9 cellular contexts compared by ENCODE assay signal in genomic region chr11:134330611-134331564, GRCh38. TPM values are rescaled to one million over a fixed set of nuclear protein-coding genes. Genes with fewer than 3 reads are reported as not detected.
DNase-seq lines count a peak whose midpoint lies in the region; ATAC-seq and TF ChIP-seq lines count a peak whose summit lies in the region.
"Had no signal": no experiment of that assay in that cellular context is flagged by ENCODE, and none has a peak within 500 bp of the region (broad histone marks: within the 10 kb centered on the region; RNA-seq: fewer than 3 reads in every experiment).

No MANE protein-coding gene starts in this region.

- no peak overlapping the region for H3K14ac ChIP-seq in mesenchymal stem cell (ENCODE audit: low read length in 2 of 2)

- TF ChIP-seq CTCF in brain (conservative IDR thresholded peaks at IDR 0.05) (no peak), thoracic aorta (IDR thresholded peaks at IDR 0.05) (no peak), thyroid gland (IDR thresholded peaks at IDR 0.05) (no peak)

- H3K23ac ChIP-seq in mesenchymal stem cell (ENCODE audit: low read length in 2 of 2) = no peak overlapping the region

- no peak overlapping the region for H3K4ac ChIP-seq in mesenchymal stem cell (ENCODE audit: low read depth in 1 of 2, low read length in 2 of 2)

- H2BK12ac ChIP-seq in mesenchymal stem cell (ENCODE audit: low read length in 2 of 2) = no peak overlapping the region

- H4K8ac ChIP-seq in mesenchymal stem cell (ENCODE audit: low read length) = no peak overlapping the region

- H3K9ac ChIP-seq in mesenchymal stem cell (ENCODE audit: low read length) = no peak overlapping the region

- H2BK120ac ChIP-seq in mesenchymal stem cell (ENCODE audit: low read depth, low read length) = no peak overlapping the region

- H2BK5ac ChIP-seq in mesenchymal stem cell (ENCODE audit: low read depth, low read length, poor library complexity, severe bottlenecking) = no peak overlapping the region

- peak overlapping the region; percentile 40 to 55 for H3K4me3 ChIP-seq in mesenchymal stem cell (ENCODE audit: insufficient read depth in 1 of 2, low read depth in 1 of 2, low read length in 2 of 2)
- peak overlapping the region; percentile 75 for H3K4me3 ChIP-seq in thoracic aorta
- peak overlapping the region in 1 of 3 donors; percentile 28 for H3K4me3 ChIP-seq in thyroid gland (replicated peaks in 1 of 3)

- DNase-seq in activated T-cell treated with anti-CD3 and anti-CD28 coated beads, Interleukin-2, amount 50 U/mL, for 24 hours = no peak
- no peak for DNase-seq in activated T-cell treated with anti-CD3 and anti-CD28 coated beads, Interleukin-2, amount 50 U/mL, for 48 hours
- DNase-seq in mesenchymal stem cell (no peak), thoracic aorta (ENCODE audit: low spot score) (no peak), thyroid gland (no peak)

- peaks cover 24% of the 10 kb centered on the region for H3K4me1 Mint-ChIP-seq in activated T-cell treated with anti-CD3 and anti-CD28 coated beads, Interleukin-2, amount 50 U/mL, for 24 hours (ENCODE audit: low read depth)
- H3K4me1 Mint-ChIP-seq in brain = peaks cover 26% of the 10 kb centered on the region

- 50% methylated on average over 21 of the region's 25 CpGs for WGBS in mesenchymal stem cell
- WGBS in thyroid gland, 2 donors = 35 to 36% methylated on average over 25 of the region's 25 CpGs

- no peak overlapping the region for H3K18ac ChIP-seq in mesenchymal stem cell (ENCODE audit: low read depth in 1 of 2, low read length in 2 of 2)

- H2BK15ac ChIP-seq in mesenchymal stem cell (ENCODE audit: low read depth, poor library complexity, severe bottlenecking) = no peak overlapping the region

- no peaks in the 10 kb centered on the region for H3K36me3 Mint-ChIP-seq in activated T-cell treated with anti-CD3 and anti-CD28 coated beads, Interleukin-2, amount 50 U/mL, for 24 hours (ENCODE audit: low read depth)
- H3K36me3 Mint-ChIP-seq in brain = no peaks in the 10 kb centered on the region

- H3K27ac ChIP-seq in mesenchymal stem cell (ENCODE audit: low read length, poor library complexity, severe bottlenecking) (no peak overlapping the region), thoracic aorta (no peak overlapping the region), thyroid gland (no peak overlapping the region)
- H3K27ac ChIP-seq: neutrophil had no signal

- no peaks in the 10 kb centered on the region for H3K36me3 ChIP-seq in mesenchymal stem cell (ENCODE audit: control insufficient read depth in 1 of 2, insufficient read depth in 2 of 2, low read depth in 1 of 2, low read length in 2 of 2)
- H3K36me3 ChIP-seq in thoracic aorta = no peaks in the 10 kb centered on the region
- no peaks in the 10 kb centered on the region for H3K36me3 ChIP-seq in thyroid gland
- H3K36me3 ChIP-seq: neutrophil had no signal

- H3K9me3 Mint-ChIP-seq in activated T-cell treated with anti-CD3 and anti-CD28 coated beads, Interleukin-2, amount 50 U/mL, for 24 hours = no peaks in the 10 kb centered on the region
- H3K9me3 Mint-ChIP-seq in brain = peaks cover 0 to 4% (median 0%) of the 10 kb centered on the region in 5 experiments

- H3K27me3 ChIP-seq in mesenchymal stem cell (ENCODE audit: control insufficient read depth in 1 of 2, insufficient read depth in 1 of 2, low read length in 2 of 2) = peaks cover 36% of the 10 kb centered on the region in 2 experiments
- H3K27me3 ChIP-seq in thoracic aorta (replicated peaks; ENCODE audit: insufficient read depth) = no peaks in the 10 kb centered on the region
- H3K27me3 ChIP-seq in thyroid gland = no peaks in the 10 kb centered on the region

- peak overlapping the region; percentile 76 for H3K4me2 ChIP-seq in mesenchymal stem cell (ENCODE audit: low read length, poor library complexity, severe bottlenecking)

- H3K79me1 ChIP-seq in mesenchymal stem cell (replicated peaks; ENCODE audit: low read length, poor library complexity, severe bottlenecking) = no peaks in the 10 kb centered on the region

- H3K4me3 Mint-ChIP-seq in activated T-cell treated with anti-CD3 and anti-CD28 coated beads, Interleukin-2, amount 50 U/mL, for 24 hours = peak overlapping the region; percentile 83
- peak overlapping the region; percentile 88 to 94 (median 92) for H3K4me3 Mint-ChIP-seq in brain

- peaks cover 24% of the 10 kb centered on the region for H3K27me3 Mint-ChIP-seq in activated T-cell treated with anti-CD3 and anti-CD28 coated beads, Interleukin-2, amount 50 U/mL, for 24 hours
- peaks cover 24% of the 10 kb centered on the region for H3K27me3 Mint-ChIP-seq in brain

- no peak overlapping the region for H3K27ac Mint-ChIP-seq in activated T-cell treated with anti-CD3 and anti-CD28 coated beads, Interleukin-2, amount 50 U/mL, for 24 hours
- peak overlapping the region in 2 of 5 experiments; percentile 31 to 75 for H3K27ac Mint-ChIP-seq in brain

- H2AFZ ChIP-seq in mesenchymal stem cell (ENCODE audit: low read depth, low read length) = no peak overlapping the region

- no peak overlapping the region for H2AK5ac ChIP-seq in mesenchymal stem cell (ENCODE audit: low read length, severe bottlenecking)

- ATAC-seq in thoracic aorta (ENCODE audit: insufficient number of reproducible peaks, low FRiP score, low read depth) = no peak
- no peak for ATAC-seq in GM21717 (IDR thresholded peaks at IDR 0.05; ENCODE audit: unreplicated experiment)
- no peak for ATAC-seq in HG03439 (IDR thresholded peaks at IDR 0.05; ENCODE audit: unreplicated experiment)

- intact Hi-C loops in thyroid gland (cut with DNase I) = loop anchor here (5.0 kb wide), 1 partner anchor 79 kb away; the partner anchor contains the start of genes ACAD8 and THYN1

- H3K4me1 ChIP-seq in mesenchymal stem cell (ENCODE audit: control insufficient read depth, insufficient read depth, low read depth, low read length) (peaks cover 10% of the 10 kb centered on the region), thoracic aorta (ENCODE audit: control insufficient read depth in 1 of 2, low read depth in 2 of 2) (peaks cover 4 to 17% of the 10 kb centered on the region in 2 donors), thyroid gland (peaks cover 6 to 16% of the 10 kb centered on the region in 2 donors)

- no peak overlapping the region for H4K91ac ChIP-seq in mesenchymal stem cell (ENCODE audit: low read length)

- TF ChIP-seq POLR2A in thyroid gland (IDR thresholded peaks at IDR 0.05) = no peak

- H3K9me3 ChIP-seq in mesenchymal stem cell (ENCODE audit: control insufficient read depth, low read length) (no peaks in the 10 kb centered on the region), thoracic aorta (no peaks in the 10 kb centered on the region), thyroid gland (no peaks in the 10 kb centered on the region)
- H3K9me3 ChIP-seq: neutrophil had no signal

RNA-seq across cellular contexts. Expression of gene GLB1L2, which starts 0.9 kb away (rescaled TPM):
- 15.2 TPM for polyA plus RNA-seq in brain (ENCODE audit: insufficient read depth, low read depth, low replicate concordance)
- 0.03 TPM for polyA plus RNA-seq in mesenchymal stem cell (2013, experiment 1 of 2)
- polyA plus RNA-seq in mesenchymal stem cell (2013, experiment 2 of 2) = 0.01 TPM
- 1 to 10 TPM; 2.5 to 4.1 TPM for total RNA-seq in thoracic aorta
- 10 to 100 TPM; 13.4 to 31.6 (median 25.8) TPM for total RNA-seq in thyroid gland

RNA-seq across cellular contexts. Expression of gene GLB1L3, which starts 54.7 kb away (rescaled TPM):
- 8.0 TPM for polyA plus RNA-seq in brain (ENCODE audit: insufficient read depth, low read depth, low replicate concordance)
- polyA plus RNA-seq in mesenchymal stem cell (2013, experiment 1 of 2) = not detected
- polyA plus RNA-seq in mesenchymal stem cell (2013, experiment 2 of 2) = not detected
- total RNA-seq in thoracic aorta (not detected), thyroid gland (1 to 10 TPM in 2 of 4 donors, under 1 TPM in 2; 0.63 to 2.0 (median 0.94) TPM)
